ENCODE assay signal across 20 cellular contexts in genomic region chr5:14757853-14758252, GRCh38.
"Had no signal": no experiment of that assay in that cellular context is flagged by ENCODE, and none has a peak within 500 bp of the region (broad histone marks: within the 10 kb centered on the region; RNA-seq: fewer than 3 reads in every experiment).

No MANE protein-coding gene starts in this region.

- H3K27ac Mint-ChIP-seq: activated naive CD8-positive, alpha-beta T cell treated with anti-CD3 and anti-CD28 coated beads for 36 hours; brain; progenitor cell of endocrine pancreas; stimulated activated naive CD8-positive, alpha-beta T cell treated with anti-CD3 and anti-CD28 coated beads, Interleukin-15, Interleukin-2, amounts not matched to agents 100 ng/mL and 50 ng/mL, for 24 hours; T-cell had no signal

- H3K4me1 Mint-ChIP-seq: T-cell had no signal

- H3K9me3 ChIP-seq: heart right ventricle, spleen, suprapubic skin had no signal

- H3K9me3 Mint-ChIP-seq: activated naive CD8-positive, alpha-beta T cell treated with anti-CD3 and anti-CD28 coated beads for 36 hours; central memory CD8-positive, alpha-beta T cell; nephron; stimulated activated naive CD8-positive, alpha-beta T cell treated with anti-CD3 and anti-CD28 coated beads, Interleukin-15, Interleukin-2, amounts not matched to agents 100 ng/mL and 50 ng/mL, for 24 hours; T-cell had no signal

- DNase-seq: activated CD4-positive, alpha-beta T cell treated with anti-CD3 and anti-CD28 coated beads, Interleukin-2, amount 50 U/mL, for 48 hours; activated CD4-positive, CD25-positive, alpha-beta regulatory T cell treated with anti-CD3 and anti-CD28 coated beads, Interleukin-2, amount 50 U/mL, for 72 hours; activated gamma-delta T cell; activated naive CD8-positive, alpha-beta T cell treated with anti-CD3 and anti-CD28 coated beads for 36 hours; activated T-cell treated with anti-CD3 and anti-CD28 coated beads, Interleukin-2, amount 50 U/mL, for 48 hours; effector CD8-positive, alpha-beta T cell; heart right ventricle; left cardiac atrium; mammary epithelial cell; spleen; T-cell; T1000 had no signal

- H3K27me3 Mint-ChIP-seq: activated naive CD8-positive, alpha-beta T cell treated with anti-CD3 and anti-CD28 coated beads for 36 hours; brain; central memory CD8-positive, alpha-beta T cell; progenitor cell of endocrine pancreas; stimulated activated naive CD8-positive, alpha-beta T cell treated with anti-CD3 and anti-CD28 coated beads, Interleukin-15, Interleukin-2, amounts not matched to agents 100 ng/mL and 50 ng/mL, for 24 hours; T-cell had no signal

- H3K27me3 ChIP-seq: heart right ventricle, spleen, suprapubic skin had no signal

- H3K4me3 ChIP-seq: coronary artery, heart right ventricle, spleen, suprapubic skin had no signal

- H3K4me3 Mint-ChIP-seq: activated naive CD8-positive, alpha-beta T cell treated with anti-CD3 and anti-CD28 coated beads for 36 hours; brain; central memory CD8-positive, alpha-beta T cell; nephron; stimulated activated naive CD8-positive, alpha-beta T cell treated with anti-CD3 and anti-CD28 coated beads, Interleukin-15, Interleukin-2, amounts not matched to agents 100 ng/mL and 50 ng/mL, for 24 hours; T-cell had no signal

- H3K27ac ChIP-seq: coronary artery, spleen, suprapubic skin had no signal

- ATAC-seq: left cardiac atrium, sciatic nerve, T-cell had no signal
